ENCODE assay signal across 2 cellular contexts in genomic region chr11:124174001-124174400, GRCh38.
TF ChIP-seq lines count a peak whose summit lies in the region.

No MANE protein-coding gene starts in this region.

TF ChIP-seq in SK-N-SH treated with all-trans-retinoic acid at 6 μM for 48 hours, 23 proteins besides CTCF, POLR2A, EP300 and RAD21 (continued from another document):
- TF ChIP-seq PPARA (CRISPR knock-in tag; IDR thresholded peaks at IDR 0.05; ENCODE audit: borderline replicate concordance): no peak
- no peak for TF ChIP-seq ZFP30 (CRISPR knock-in tag; IDR thresholded peaks at IDR 0.05)
- no peak for TF ChIP-seq ZNF565 (CRISPR knock-in tag; conservative IDR thresholded peaks at IDR 0.05; ENCODE audit: low read depth)
- TF ChIP-seq POU6F1 (CRISPR knock-in tag; IDR thresholded peaks at IDR 0.05; ENCODE audit: borderline replicate concordance, low read depth): no peak
- TF ChIP-seq, protein P1, sequence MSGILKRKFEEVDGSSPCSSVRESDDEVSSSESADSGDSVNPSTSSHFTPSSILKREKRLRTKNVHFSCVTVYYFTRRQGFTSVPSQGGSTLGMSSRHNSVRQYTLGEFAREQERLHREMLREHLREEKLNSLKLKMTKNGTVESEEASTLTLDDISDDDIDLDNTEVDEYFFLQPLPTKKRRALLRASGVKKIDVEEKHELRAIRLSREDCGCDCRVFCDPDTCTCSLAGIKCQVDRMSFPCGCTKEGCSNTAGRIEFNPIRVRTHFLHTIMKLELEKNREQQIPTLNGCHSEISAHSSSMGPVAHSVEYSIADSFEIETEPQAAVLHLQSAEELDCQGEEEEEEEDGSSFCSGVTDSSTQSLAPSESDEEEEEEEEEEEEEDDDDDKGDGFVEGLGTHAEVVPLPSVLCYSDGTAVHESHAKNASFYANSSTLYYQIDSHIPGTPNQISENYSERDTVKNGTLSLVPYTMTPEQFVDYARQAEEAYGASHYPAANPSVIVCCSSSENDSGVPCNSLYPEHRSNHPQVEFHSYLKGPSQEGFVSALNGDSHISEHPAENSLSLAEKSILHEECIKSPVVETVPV (CRISPR knock-in tag; IDR thresholded peaks at IDR 0.05): no peak
TF ChIP-seq in SK-N-SH treated with all-trans-retinoic acid at 6 μM for 48 hours: peak in this region for 0.

TF ChIP-seq in SK-N-SH, 30 proteins besides CTCF, POLR2A, EP300 and RAD21 (continued from another document):
- TF ChIP-seq, protein P2, sequence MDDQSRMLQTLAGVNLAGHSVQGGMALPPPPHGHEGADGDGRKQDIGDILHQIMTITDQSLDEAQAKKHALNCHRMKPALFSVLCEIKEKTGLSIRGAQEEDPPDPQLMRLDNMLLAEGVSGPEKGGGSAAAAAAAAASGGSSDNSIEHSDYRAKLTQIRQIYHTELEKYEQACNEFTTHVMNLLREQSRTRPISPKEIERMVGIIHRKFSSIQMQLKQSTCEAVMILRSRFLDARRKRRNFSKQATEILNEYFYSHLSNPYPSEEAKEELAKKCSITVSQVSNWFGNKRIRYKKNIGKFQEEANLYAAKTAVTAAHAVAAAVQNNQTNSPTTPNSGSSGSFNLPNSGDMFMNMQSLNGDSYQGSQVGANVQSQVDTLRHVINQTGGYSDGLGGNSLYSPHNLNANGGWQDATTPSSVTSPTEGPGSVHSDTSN (IDR thresholded peaks at IDR 0.05): no peak
- TF ChIP-seq POLR2AphosphoS5 (IDR thresholded peaks at IDR 0.05; ENCODE audit: low read depth, low read length) (no peak), NRF1 (IDR thresholded peaks at IDR 0.05; ENCODE audit: low read depth, low read length) (no peak), RFX5 (IDR thresholded peaks at IDR 0.05; ENCODE audit: low read length) (no peak), JUND (IDR thresholded peaks at IDR 0.05) (no peak), TAF1 (IDR thresholded peaks at IDR 0.05; ENCODE audit: borderline replicate concordance, low read depth, low read length) (no peak), ZBTB33 (IDR thresholded peaks at IDR 0.05; ENCODE audit: borderline replicate concordance, low read depth) (no peak), NFIC (IDR thresholded peaks at IDR 0.05; ENCODE audit: borderline replicate concordance) (no peak), MXI1 (IDR thresholded peaks at IDR 0.05; ENCODE audit: low read depth, low read length) (no peak), RXRA (IDR thresholded peaks at IDR 0.05; ENCODE audit: borderline replicate concordance, low read depth) (no peak), FOXM1 (IDR thresholded peaks at IDR 0.05; ENCODE audit: low read depth) (no peak), MEF2A (IDR thresholded peaks at IDR 0.05; ENCODE audit: borderline replicate concordance, low read depth) (no peak), CHD2 (IDR thresholded peaks at IDR 0.05; ENCODE audit: low read length, partially characterized antibody) (no peak), IRF3 (IDR thresholded peaks at IDR 0.05; ENCODE audit: low read depth, low read length) (no peak)
TF ChIP-seq in SK-N-SH: peak in this region for 0.
